In genomic region chr2:137776697-137777096, GRCh38 we compare ENCODE assay signal across 19 cellular contexts.
A peak's percentile ranks its signal among the peaks of the same experiment; 100 is the strongest.
DNase-seq lines count a peak whose midpoint lies in the region; ATAC-seq and TF ChIP-seq lines count a peak whose summit lies in the region.
"Had no signal": no experiment of that assay in that cellular context is flagged by ENCODE, and none has a peak within 500 bp of the region (broad histone marks: within the 10 kb centered on the region; RNA-seq: fewer than 3 reads in every experiment).

No MANE protein-coding gene starts in this region.

- ATAC-seq in HG02798 (IDR thresholded peaks at IDR 0.05; ENCODE audit: poor library complexity, unreplicated experiment) (peak; percentile 45), HG03469 (IDR thresholded peaks at IDR 0.05; ENCODE audit: unreplicated experiment) (no peak)
- ATAC-seq: CD8-positive, alpha-beta T cell; K562 had no signal

- no peaks in the 10 kb centered on the region for H3K36me3 Mint-ChIP-seq in nephron progenitor cell (ENCODE audit: low read depth)
- H3K36me3 Mint-ChIP-seq: CD14-positive monocyte; CD8-positive, alpha-beta T cell had no signal

- H3K27me3 ChIP-seq in WERI-Rb-1 (ENCODE audit: insufficient read depth, low read depth, severe bottlenecking) (no peaks in the 10 kb centered on the region), brain microvascular endothelial cell (replicated peaks) (no peaks in the 10 kb centered on the region)

- H3K27ac Mint-ChIP-seq in nephron progenitor cell: peak overlapping the region; percentile 24
- H3K27ac Mint-ChIP-seq: CD14-positive monocyte; CD8-positive, alpha-beta T cell; HFFc6 had no signal

- H3K4me3 ChIP-seq in GM12865 (ENCODE audit: low read depth, low read length) (no peak overlapping the region), WERI-Rb-1 (ENCODE audit: low read depth, low read length) (no peak overlapping the region), brain microvascular endothelial cell (ENCODE audit: low read depth, low read length) (no peak overlapping the region)
- H3K4me3 ChIP-seq: K562 had no signal

- H3K27me3 Mint-ChIP-seq in nephron progenitor cell (ENCODE audit: low read depth, poor library complexity): no peaks in the 10 kb centered on the region

- H3K27ac ChIP-seq in WERI-Rb-1 (no peak overlapping the region), brain microvascular endothelial cell (no peak overlapping the region)
- H3K27ac ChIP-seq: 22Rv1 had no signal

- no peaks in the 10 kb centered on the region for H3K9me3 Mint-ChIP-seq in nephron progenitor cell

- TF ChIP-seq CTCF in GM12865 (IDR thresholded peaks at IDR 0.05; ENCODE audit: insufficient read depth, low read depth, low read length, missing control alignments) (no peak), WERI-Rb-1 (IDR thresholded peaks at IDR 0.05; ENCODE audit: low read depth, low read length) (no peak), nephron progenitor cell (IDR thresholded peaks at IDR 0.05) (no peak), brain microvascular endothelial cell (IDR thresholded peaks at IDR 0.05; ENCODE audit: low read depth, low read length, missing control alignments) (no peak)

- no peaks in the 10 kb centered on the region for H3K4me1 Mint-ChIP-seq in nephron progenitor cell
- H3K4me1 Mint-ChIP-seq: CD14-positive monocyte had no signal

- H3K9me3 ChIP-seq in WERI-Rb-1 (ENCODE audit: severe bottlenecking): peaks cover 7% of the 10 kb centered on the region

- DNase-seq in GM12865 (ENCODE audit: low read depth) (peak; percentile 23), WERI-Rb-1 (peak; percentile 28), nephron progenitor cell (no peak), SIG-M5 treated with dmso at 0.1 percent for 504 hours (lab: John Stamatoyannopoulos, UW; ENCODE audit: unreplicated experiment) (no peak), brain microvascular endothelial cell (no peak), SKM-1 treated with dmso at 0.1 percent for 144 hours (lab: John Stamatoyannopoulos, UW; ENCODE audit: unreplicated experiment) (no peak)
- DNase-seq: CD8-positive, alpha-beta T cell; COR-L47; DMS153; DMS79 treated with DMSO at 0.1 percent for 48 hours; EL; HCEC 1CT; HFFc6; Karpas-422 had no signal

- in situ Hi-C loops in brain microvascular endothelial cell (cut with HindIII; ENCODE audit: low pct_ligation_motif_present, low sequenced_read_pairs): no loop called here

- H3K36me3 ChIP-seq in WERI-Rb-1 (no peaks in the 10 kb centered on the region), brain microvascular endothelial cell (replicated peaks) (no peaks in the 10 kb centered on the region)

- no peak overlapping the region for H3K4me3 Mint-ChIP-seq in nephron progenitor cell
- H3K4me3 Mint-ChIP-seq: CD14-positive monocyte; CD8-positive, alpha-beta T cell; HFFc6 had no signal

Comparison
In these comparisons a context has a peak if more than half of its experiments do, and no peak if none do; other contexts are left out.
1. DNase-seq: peak in GM12865 (single experiment) and WERI-Rb-1 (single experiment); none in nephron progenitor cell (single experiment), SIG-M5 treated with dmso at 0.1 percent for 504 hours (single experiment), brain microvascular endothelial cell (single experiment) and SKM-1 treated with dmso at 0.1 percent for 144 hours (single experiment).